ENCODE assay signal across 8 cellular contexts in the genomic region with DNA sequence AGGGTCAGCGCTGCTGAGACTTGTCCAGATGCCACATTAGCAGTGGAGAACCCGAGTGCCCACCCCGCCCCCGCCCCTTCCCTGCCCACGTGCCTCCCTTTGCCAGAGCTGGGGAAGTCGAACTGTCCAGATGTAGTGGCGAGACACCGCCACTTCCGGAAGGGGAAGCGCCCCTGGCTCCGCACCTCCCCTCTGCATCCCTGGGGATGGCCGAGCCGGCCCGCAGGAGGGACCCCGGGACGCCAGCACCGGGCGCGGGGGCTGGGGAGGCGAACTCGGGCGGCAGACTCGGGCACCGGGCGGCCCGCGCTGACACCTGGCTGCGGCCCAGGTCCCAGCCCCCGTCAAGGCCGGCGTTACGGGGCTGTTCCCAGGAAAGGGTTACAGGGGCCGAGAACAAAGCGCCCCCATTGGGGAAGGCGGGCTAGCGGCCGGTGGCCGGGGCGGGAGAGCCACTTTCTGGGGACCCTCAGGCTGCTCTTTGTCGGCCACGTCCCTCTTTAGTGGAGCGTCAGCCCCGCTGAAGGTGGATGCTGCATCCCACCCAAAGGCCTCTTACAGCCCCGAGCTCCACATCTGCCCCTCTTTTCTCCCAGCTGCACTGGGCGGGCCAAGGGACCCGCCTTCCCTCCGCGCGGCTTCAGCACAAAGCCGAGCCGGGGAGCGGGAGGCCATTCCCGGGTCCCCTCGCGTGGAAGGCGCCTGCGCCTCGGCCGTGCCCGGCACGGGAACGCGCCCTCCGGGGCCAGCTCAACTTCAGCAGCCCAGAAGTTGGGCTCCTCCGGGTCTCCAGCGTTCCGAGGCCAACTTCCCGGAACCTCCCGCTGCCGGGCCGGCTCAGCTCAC. TPM values are rescaled to one million over a fixed set of nuclear protein-coding genes. Genes with fewer than 3 reads are reported as not detected.
A peak's percentile ranks its signal among the peaks of the same experiment; 100 is the strongest.
DNase-seq lines count a peak whose midpoint lies in the region; ATAC-seq, FAIRE-seq and TF ChIP-seq lines count a peak whose summit lies in the region.

No MANE protein-coding gene starts in this region.

- peaks cover 40% of the 10 kb centered on the region for H3K79me2 ChIP-seq in Karpas-422 (ENCODE audit: low read length)

- no peak overlapping the region for H3K4me3 ChIP-seq in CD8-positive, alpha-beta memory T cell (ENCODE audit: low read length)
- H3K4me3 ChIP-seq in Karpas-422 (ENCODE audit: low read length) = peak overlapping the region; percentile 58
- H3K4me3 ChIP-seq in WI38 (ENCODE audit: low read depth, low read length) = peak overlapping the region; percentile 60
- H3K4me3 ChIP-seq in prostate gland = peak overlapping the region; percentile 49 to 62

- H3K9me3 Mint-ChIP-seq in CD8-positive, alpha-beta memory T cell = no peaks in the 10 kb centered on the region

- H3K4me2 ChIP-seq in Karpas-422 (ENCODE audit: low read depth, low read length, poor library complexity, severe bottlenecking) = peak overlapping the region; percentile 67

- intact Hi-C loops in Right ventricle myocardium superior (cut with DNase I) (no loop called here), prostate gland (cut with DNase I) (loop anchor here (2.0 to 10.0 kb wide), 2 partner anchors 89 to 421 kb away; no protein-coding TSS in a partner anchor)

- POLR2A ChIA-PET in CD8-positive, alpha-beta memory T cell (lab: Charles Lee) = no interaction called here

- FAIRE-seq in D721Med (lab: Jason Lieb, UNC) = no peak

- no peaks in the 10 kb centered on the region for H3K36me3 ChIP-seq in CD8-positive, alpha-beta memory T cell (ENCODE audit: insufficient read depth, low read length)
- H3K36me3 ChIP-seq in Karpas-422 (ENCODE audit: insufficient read depth, low read length) (no peaks in the 10 kb centered on the region), prostate gland (no peaks in the 10 kb centered on the region)

- H3K9me2 ChIP-seq in Karpas-422 (replicated peaks; ENCODE audit: insufficient read depth, low read length) = no peaks in the 10 kb centered on the region

- WGBS in prostate gland = under 1% methylated on average over 63 of the region's 71 CpGs

- peak; percentile 26 for ATAC-seq in GM19395 (IDR thresholded peaks at IDR 0.05; ENCODE audit: unreplicated experiment)
- ATAC-seq in Right ventricle myocardium superior (ENCODE audit: poor library complexity) = peak; percentile 42
- ATAC-seq in HG03025 (IDR thresholded peaks at IDR 0.05; ENCODE audit: low FRiP score, unreplicated experiment) = no peak

- H3K9me3 ChIP-seq in CD8-positive, alpha-beta memory T cell (ENCODE audit: low read length) = no peaks in the 10 kb centered on the region
- H3K9me3 ChIP-seq in Karpas-422 (ENCODE audit: low read length) (no peaks in the 10 kb centered on the region), prostate gland (no peaks in the 10 kb centered on the region)

- H3K27me3 ChIP-seq in CD8-positive, alpha-beta memory T cell (ENCODE audit: insufficient read depth, low read length, poor library complexity, severe bottlenecking) = no peaks in the 10 kb centered on the region
- H3K27me3 ChIP-seq in Karpas-422 (ENCODE audit: low read length) (no peaks in the 10 kb centered on the region), prostate gland (replicated peaks; ENCODE audit: insufficient read depth) (no peaks in the 10 kb centered on the region)

- no peaks in the 10 kb centered on the region for H3K4me1 ChIP-seq in CD8-positive, alpha-beta memory T cell (ENCODE audit: insufficient read depth, low read length)
- peaks cover 48% of the 10 kb centered on the region for H3K4me1 ChIP-seq in Karpas-422 (ENCODE audit: low read length)
- no peaks in the 10 kb centered on the region for H3K4me1 ChIP-seq in prostate gland (replicated peaks)

- no peaks in the 10 kb centered on the region for H3K36me3 Mint-ChIP-seq in CD8-positive, alpha-beta memory T cell

- peak overlapping the region in 6 of 7 donors; percentile 48 to 72 (median 56) for H3K4me3 Mint-ChIP-seq in CD8-positive, alpha-beta memory T cell

- TF ChIP-seq POLR2A in prostate gland (IDR thresholded peaks at IDR 0.05) = peak; percentile 62

- peaks cover 38 to 54% of the 10 kb centered on the region in 2 donors for H3K27me3 Mint-ChIP-seq in CD8-positive, alpha-beta memory T cell

- TF ChIP-seq CTCF in WI38 (IDR thresholded peaks at IDR 0.05; ENCODE audit: low read depth, low read length) (no peak), prostate gland (IDR thresholded peaks at IDR 0.05) (peak in 1 of 4 experiments; percentile 19), D721Med (IDR thresholded peaks at IDR 0.05; ENCODE audit: insufficient read depth, missing control alignments) (no peak)

- CTCF ChIA-PET in CD8-positive, alpha-beta memory T cell (lab: Charles Lee) = no interaction called here

- no peak overlapping the region for H3K27ac ChIP-seq in CD8-positive, alpha-beta memory T cell (ENCODE audit: low read depth, low read length)
- H3K27ac ChIP-seq in Karpas-422 (ENCODE audit: low read length) (peak overlapping the region; percentile 60), prostate gland (peak overlapping the region; percentile 86 to 87)

- peak overlapping the region; percentile 79 for H3K9ac ChIP-seq in Karpas-422 (ENCODE audit: low read length)

- H2AFZ ChIP-seq in Karpas-422 (ENCODE audit: low read length) = no peak overlapping the region

- no peak for DNase-seq in CD8-positive, alpha-beta memory T cell
- peak; percentile 80 for DNase-seq in Karpas-422
- no peak for DNase-seq in Right ventricle myocardium superior
- no peak for DNase-seq in prostate gland (ENCODE audit: low spot score)
- no peak for DNase-seq in D721Med (ENCODE audit: insufficient read length, low spot score)

- no peaks in the 10 kb centered on the region for H4K20me1 ChIP-seq in Karpas-422 (ENCODE audit: insufficient read depth, low read depth, low read length)

- H3K4me1 Mint-ChIP-seq in CD8-positive, alpha-beta memory T cell = peaks cover 0 to 16% (median 4%) of the 10 kb centered on the region in 3 donors

- no peak overlapping the region for H3K27ac Mint-ChIP-seq in CD8-positive, alpha-beta memory T cell

RNA-seq across cellular contexts. Expression of gene SDC1, which starts 1.4 kb away (rescaled TPM):
- under 1 TPM; 0.13 to 0.27 TPM for total RNA-seq in CD8-positive, alpha-beta memory T cell
- polyA plus RNA-seq in CD8-positive, alpha-beta memory T cell = not detected
- total RNA-seq in Karpas-422 (2014; rRNA removed; shearing (Covaris generic); ENCODE audit: low replicate concordance) = 11.5 and 25.1 TPM in 2 replicates
- total RNA-seq in Right ventricle myocardium superior = 0.11 TPM
- total RNA-seq in prostate gland = 100 to 1,000 TPM; 103 to 167 TPM
